Comparison of ENCODE assay signal across 18 cellular contexts in the genomic region with DNA sequence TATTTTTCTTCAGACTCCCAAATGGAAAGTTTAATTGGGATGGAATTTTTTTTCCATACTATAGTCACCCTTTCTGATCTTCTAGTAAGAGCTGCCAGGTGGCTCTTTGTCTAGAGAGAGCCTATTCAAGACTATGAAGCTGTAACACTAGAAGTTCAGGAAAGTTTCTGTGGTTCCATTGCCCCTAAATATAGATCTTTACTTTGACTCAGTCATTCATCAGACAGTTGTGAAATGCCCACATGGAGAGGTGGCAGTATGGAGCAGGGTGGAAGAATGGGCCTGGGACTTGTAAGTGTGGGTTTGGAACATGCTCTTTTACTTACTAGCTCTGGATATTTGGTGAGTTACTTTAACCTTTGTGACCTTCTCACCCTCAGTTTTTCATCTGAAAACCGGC.
DNase-seq lines count a peak whose midpoint lies in the region; ATAC-seq, FAIRE-seq and TF ChIP-seq lines count a peak whose summit lies in the region.
"Had no signal": no experiment of that assay in that cellular context is flagged by ENCODE, and none has a peak within 500 bp of the region (broad histone marks: within the 10 kb centered on the region; RNA-seq: fewer than 3 reads in every experiment).

No MANE protein-coding gene starts in this region.

- H3K27ac ChIP-seq in MM.1S (ENCODE audit: low read length) (peak overlapping the region; percentile 28; the same call in 1 of the 2 replicates), HepG2 (ENCODE audit: extremely low read length, insufficient read depth, low read length) (no peak overlapping the region)

- H3K36me3 ChIP-seq in MM.1S (replicated peaks; ENCODE audit: insufficient read depth, low read length) = no peaks in the 10 kb centered on the region; the same call in 1 of the 2 replicates
- peaks cover 3 to 28% of the 10 kb centered on the region in 2 experiments for H3K36me3 ChIP-seq in HepG2 (replicated peaks in 1 of 2; ENCODE audit: control insufficient read depth in 1 of 2, insufficient read depth in 2 of 2, low read length in 2 of 2)

- TF ChIP-seq CTCF in GM12865 (IDR thresholded peaks at IDR 0.05; ENCODE audit: insufficient read depth, low read depth, low read length, missing control alignments) = no peak
- TF ChIP-seq CTCF in MM.1S (IDR thresholded peaks at IDR 0.05; ENCODE audit: low read length) = peak; percentile 20; the same call in 1 of the 2 replicates
- no peak for TF ChIP-seq CTCF in HepG2 (CRISPR knock-in tag; IDR thresholded peaks at IDR 0.05)

- H3K4me3 ChIP-seq in GM12865 (ENCODE audit: low read depth, low read length) (no peak overlapping the region), MM.1S (ENCODE audit: low read length) (no peak overlapping the region), HepG2 (replicated peaks in 1 of 3; ENCODE audit: insufficient read depth in 1 of 3, low read depth in 2 of 3, low read length in 3 of 3) (no peak overlapping the region)
- H3K4me3 ChIP-seq: lung had no signal

- H3K9me2 ChIP-seq in MM.1S (replicated peaks; ENCODE audit: insufficient read depth, low read length) = no peaks in the 10 kb centered on the region

- H3K9me3 Mint-ChIP-seq in activated naive CD8-positive, alpha-beta T cell treated with anti-CD3 and anti-CD28 coated beads, Interleukin-2, amount 50 U/mL, for 24 hours = no peaks in the 10 kb centered on the region
- no peaks in the 10 kb centered on the region for H3K9me3 Mint-ChIP-seq in activated T-helper 1 cell treated with anti-CD3 and anti-CD28 coated beads, Interleukin-12 subunit alpha, Interleukin-12 subunit beta, Interleukin-2, Interleukin-4 antibody, amounts not matched to agents 30 ng/mL and 10 ng/mL and 1 ng/mL, durations not matched to agents 14 hours and 24 hours and 36 hours
- H3K9me3 Mint-ChIP-seq: nephron progenitor cell had no signal

- H3K79me2 ChIP-seq in MM.1S (ENCODE audit: low read length) = no peaks in the 10 kb centered on the region
- H3K79me2 ChIP-seq in HepG2 (ENCODE audit: insufficient read depth, low read length) = no peaks in the 10 kb centered on the region

- H3K4me1 Mint-ChIP-seq in activated naive CD8-positive, alpha-beta T cell treated with anti-CD3 and anti-CD28 coated beads, Interleukin-2, amount 50 U/mL, for 24 hours = peaks cover 13% of the 10 kb centered on the region
- H3K4me1 Mint-ChIP-seq in activated T-helper 1 cell treated with anti-CD3 and anti-CD28 coated beads, Interleukin-12 subunit alpha, Interleukin-12 subunit beta, Interleukin-2, Interleukin-4 antibody, amounts not matched to agents 30 ng/mL and 10 ng/mL and 1 ng/mL, durations not matched to agents 14 hours and 24 hours and 36 hours (ENCODE audit: low read depth) = peaks cover 8% of the 10 kb centered on the region

- in situ Hi-C loops in HepG2 (cut with HindIII; ENCODE audit: extremely low pct_ligation_motif_present, low pct_unique_long_range_greater_than_20kb) = no loop called here

- DNase-seq in GM12865 (ENCODE audit: low read depth) = peak; percentile 9
- DNase-seq in MM.1S = peak; percentile 42
- no peak for DNase-seq in activated naive CD8-positive, alpha-beta T cell treated with anti-CD3 and anti-CD28 coated beads, Interleukin-2, amount 50 U/mL, for 24 hours
- DNase-seq in HepG2 (ENCODE audit: low spot score) = no peak
- DNase-seq in activated T-helper 1 cell treated with anti-CD3 and anti-CD28 coated beads, Interleukin-12 subunit alpha, Interleukin-12 subunit beta, Interleukin-2, Interleukin-4 antibody, amounts not matched to agents 30 ng/mL and 10 ng/mL and 1 ng/mL, durations not matched to agents 14 hours and 24 hours and 36 hours (ENCODE audit: low spot score) = no peak
- DNase-seq in NCI-H1105 (lab: John Stamatoyannopoulos, UW) = no peak
- DNase-seq in superior temporal gyrus (ENCODE audit: extremely low spot score) = no peak
- DNase-seq: caudate nucleus; COR-L47; effector CD4-positive, alpha-beta T cell; NCI-H187; NCI-H69; nephron progenitor cell; retina; T-helper 17 cell had no signal

- no peaks in the 10 kb centered on the region for H3K27me3 ChIP-seq in MM.1S (replicated peaks; ENCODE audit: insufficient read depth, low read length)
- no peaks in the 10 kb centered on the region for H3K27me3 ChIP-seq in HepG2 (ENCODE audit: control insufficient read depth in 1 of 2, insufficient read depth in 2 of 2, low read length in 2 of 2)

- TF ChIP-seq RAD21 in HepG2 (CRISPR knock-in tag; IDR thresholded peaks at IDR 0.05) = no peak

- no peak for TF ChIP-seq EP300 in HepG2 (IDR thresholded peaks at IDR 0.05; ENCODE audit: low read depth in 2 of 2, low read length in 2 of 2)
- TF ChIP-seq EP300 in HepG2 (CRISPR knock-in tag; IDR thresholded peaks at IDR 0.05; ENCODE audit: borderline replicate concordance) = no peak

- POLR2A ChIA-PET in HepG2 (lab: Yijun Ruan, JAX) = no interaction called here

- H3F3A ChIP-seq in MM.1S (ENCODE audit: insufficient read depth, low read length) = no peaks in the 10 kb centered on the region; the same call in 1 of the 2 replicates

- 88% methylated on average over 1 of the region's 1 CpG for WGBS in HepG2 (ENCODE audit: low lambda C conversion rate)

- no peak overlapping the region for H3K27ac Mint-ChIP-seq in activated naive CD8-positive, alpha-beta T cell treated with anti-CD3 and anti-CD28 coated beads, Interleukin-2, amount 50 U/mL, for 24 hours
- H3K27ac Mint-ChIP-seq in activated T-helper 1 cell treated with anti-CD3 and anti-CD28 coated beads, Interleukin-12 subunit alpha, Interleukin-12 subunit beta, Interleukin-2, Interleukin-4 antibody, amounts not matched to agents 30 ng/mL and 10 ng/mL and 1 ng/mL, durations not matched to agents 14 hours and 24 hours and 36 hours = no peak overlapping the region
- H3K27ac Mint-ChIP-seq: nephron progenitor cell, T-helper 17 cell had no signal

- H3K4me2 ChIP-seq in MM.1S (ENCODE audit: low read depth, low read length) = peak overlapping the region; percentile 30; the same call in 1 of the 2 replicates
- H3K4me2 ChIP-seq in HepG2 (ENCODE audit: low read depth, low read length) = no peak overlapping the region

- no peak for FAIRE-seq in HepG2 (lab: Jason Lieb, UNC)

- no TSS peak for BruUV-seq in HepG2 (replicated peaks; lab: Mats Ljungman, UMichigan)

- intact Hi-C loops in HepG2 (cut with micrococcal nuclease; ENCODE audit: unreplicated experiment) = no loop called here
- intact Hi-C loops in activated T-helper 1 cell treated with anti-CD3 and anti-CD28 coated beads, Interleukin-12 subunit alpha, Interleukin-12 subunit beta, Interleukin-2, Interleukin-4 antibody, amounts not matched to agents 30 ng/mL and 10 ng/mL and 1 ng/mL, durations not matched to agents 14 hours and 24 hours and 36 hours (cut with micrococcal nuclease) = no loop called here

- H4K20me1 ChIP-seq in MM.1S (ENCODE audit: insufficient read depth, low read length) (no peaks in the 10 kb centered on the region), HepG2 (ENCODE audit: insufficient read depth, low read length) (no peaks in the 10 kb centered on the region)

- H3K4me1 ChIP-seq in MM.1S (ENCODE audit: low read length) (peaks cover 15% of the 10 kb centered on the region), HepG2 (ENCODE audit: insufficient read depth, low read length) (no peaks in the 10 kb centered on the region)

- H3K9ac ChIP-seq in MM.1S (ENCODE audit: low read length) (no peak overlapping the region), HepG2 (ENCODE audit: insufficient read depth, low read depth, low read length) (no peak overlapping the region)

- ATAC-seq in activated naive CD8-positive, alpha-beta T cell treated with anti-CD3 and anti-CD28 coated beads, Interleukin-2, amount 50 U/mL, for 24 hours = peak; percentile 66
- no peak for ATAC-seq in HepG2
- no peak for ATAC-seq in HG02981 (IDR thresholded peaks at IDR 0.05; ENCODE audit: unreplicated experiment)
- ATAC-seq: T-helper 17 cell had no signal

- H3K27me3 Mint-ChIP-seq in activated naive CD8-positive, alpha-beta T cell treated with anti-CD3 and anti-CD28 coated beads, Interleukin-2, amount 50 U/mL, for 24 hours = no peaks in the 10 kb centered on the region
- no peaks in the 10 kb centered on the region for H3K27me3 Mint-ChIP-seq in activated T-helper 1 cell treated with anti-CD3 and anti-CD28 coated beads, Interleukin-12 subunit alpha, Interleukin-12 subunit beta, Interleukin-2, Interleukin-4 antibody, amounts not matched to agents 30 ng/mL and 10 ng/mL and 1 ng/mL, durations not matched to agents 14 hours and 24 hours and 36 hours (ENCODE audit: insufficient read depth)
- H3K27me3 Mint-ChIP-seq: activated naive CD8-positive, alpha-beta T cell; T-helper 17 cell had no signal

- peaks cover 43% of the 10 kb centered on the region for H3K36me3 Mint-ChIP-seq in activated naive CD8-positive, alpha-beta T cell treated with anti-CD3 and anti-CD28 coated beads, Interleukin-2, amount 50 U/mL, for 24 hours (ENCODE audit: low read depth)
- peaks cover 26% of the 10 kb centered on the region for H3K36me3 Mint-ChIP-seq in activated T-helper 1 cell treated with anti-CD3 and anti-CD28 coated beads, Interleukin-12 subunit alpha, Interleukin-12 subunit beta, Interleukin-2, Interleukin-4 antibody, amounts not matched to agents 30 ng/mL and 10 ng/mL and 1 ng/mL, durations not matched to agents 14 hours and 24 hours and 36 hours (ENCODE audit: low read depth)

- H3K9me3 ChIP-seq in MM.1S (replicated peaks; ENCODE audit: insufficient read depth, low read length) = no peaks in the 10 kb centered on the region
- H3K9me3 ChIP-seq in HepG2 (ENCODE audit: low read length) = no peaks in the 10 kb centered on the region

- no peak overlapping the region for H3K4me3 Mint-ChIP-seq in activated naive CD8-positive, alpha-beta T cell treated with anti-CD3 and anti-CD28 coated beads, Interleukin-2, amount 50 U/mL, for 24 hours
- H3K4me3 Mint-ChIP-seq in activated T-helper 1 cell treated with anti-CD3 and anti-CD28 coated beads, Interleukin-12 subunit alpha, Interleukin-12 subunit beta, Interleukin-2, Interleukin-4 antibody, amounts not matched to agents 30 ng/mL and 10 ng/mL and 1 ng/mL, durations not matched to agents 14 hours and 24 hours and 36 hours = no peak overlapping the region
- H3K4me3 Mint-ChIP-seq: activated naive CD8-positive, alpha-beta T cell; nephron progenitor cell; T-helper 17 cell had no signal

- H2AFZ ChIP-seq in MM.1S (ENCODE audit: low read length) (no peak overlapping the region), HepG2 (ENCODE audit: low read length) (no peak overlapping the region)

- CTCF ChIA-PET in HepG2 (lab: Yijun Ruan, JAX; ENCODE audit: low intra/inter-chr PET ratio, low total read pairs) = no interaction called here

- no peak for TF ChIP-seq POLR2A in HepG2 (IDR thresholded peaks at IDR 0.05; ENCODE audit: insufficient read depth in 1 of 2, low read depth in 2 of 2, low read length in 2 of 2)

TF ChIP-seq in HepG2, 621 proteins besides CTCF, POLR2A, EP300 and RAD21 (continues in another document):
- no peak for TF ChIP-seq ZNF724P (CRISPR knock-in tag; IDR thresholded peaks at IDR 0.05; ENCODE audit: borderline replicate concordance)

Comparison
In these comparisons a context has a peak if more than half of its experiments do, and no peak if none do; other contexts are left out.
1. DNase-seq: peak in GM12865 (single experiment) and MM.1S (single experiment); none in activated naive CD8-positive, alpha-beta T cell treated with anti-CD3 and anti-CD28 coated beads, Interleukin-2, amount 50 U/mL, for 24 hours (single experiment), HepG2 (single experiment), activated T-helper 1 cell treated with anti-CD3 and anti-CD28 coated beads, Interleukin-12 subunit alpha, Interleukin-12 subunit beta, Interleukin-2, Interleukin-4 antibody, amounts not matched to agents 30 ng/mL and 10 ng/mL and 1 ng/mL, durations not matched to agents 14 hours and 24 hours and 36 hours (single experiment), NCI-H1105 (single experiment) and superior temporal gyrus (single experiment).